10 cellular contexts compared by ENCODE assay signal in the genomic region with DNA sequence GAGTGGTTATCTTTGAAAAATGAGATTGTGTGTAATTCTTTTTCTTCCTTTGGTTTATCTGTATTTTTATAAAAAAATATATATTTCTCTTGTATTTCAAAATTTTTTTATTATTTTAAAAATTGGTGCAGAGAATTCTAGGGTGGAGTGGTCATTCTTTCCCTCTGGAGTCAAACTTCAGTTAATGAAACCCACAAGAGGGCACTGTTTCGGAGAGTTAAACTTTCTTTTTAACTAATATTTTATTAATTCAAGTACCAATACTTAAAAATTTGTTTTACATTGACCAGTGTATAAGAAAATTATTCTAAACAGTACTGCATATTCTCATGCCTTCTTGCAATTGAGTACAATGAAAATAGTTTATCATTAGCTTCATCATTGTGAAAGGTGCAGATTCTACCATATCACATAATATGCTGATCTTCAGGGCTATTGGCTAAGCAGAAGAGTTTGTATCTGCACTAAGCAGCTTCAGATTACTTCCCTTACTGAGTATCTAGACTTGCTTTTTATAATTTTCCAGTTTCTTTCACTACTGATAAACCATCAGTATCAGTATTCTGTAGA. TPM values are rescaled to one million over a fixed set of nuclear protein-coding genes. Genes with fewer than 3 reads are reported as not detected.
DNase-seq lines count a peak whose midpoint lies in the region; ATAC-seq, FAIRE-seq and TF ChIP-seq lines count a peak whose summit lies in the region.
"Had no signal": no experiment of that assay in that cellular context is flagged by ENCODE, and none has a peak within 500 bp of the region (broad histone marks: within the 10 kb centered on the region; RNA-seq: fewer than 3 reads in every experiment).

No MANE protein-coding gene starts in this region.

- TF ChIP-seq CTCF in HFFc6 (IDR thresholded peaks at IDR 0.05) (peak; percentile 83), VCaP (conservative IDR thresholded peaks at IDR 0.05) (peak; percentile 64), foreskin keratinocyte (conservative IDR thresholded peaks at IDR 0.05) (peak; percentile 62), spleen (IDR thresholded peaks at IDR 0.05 in 8 of 11, conservative IDR thresholded peaks at IDR 0.05 in 3 of 11) (peak in 6 of 11 experiments; percentile 16 to 56 (median 32))

- TF ChIP-seq POLR2A in spleen (IDR thresholded peaks at IDR 0.05), result no peak

- DNase-seq in HFFc6, result no peak
- no peak for DNase-seq in foreskin keratinocyte
- no peak for DNase-seq in spleen
- no peak for DNase-seq in activated naive CD4-positive, alpha-beta T cell treated with anti-CD3 and anti-CD28 coated beads, Interleukin-2, amount 50 U/mL, for 16 hours
- DNase-seq in urothelium cell line (ENCODE audit: low spot score), result no peak
- DNase-seq: activated T-cell treated with anti-CD3 and anti-CD28 coated beads, Interleukin-2, amount 50 U/mL, for 24 hours; NCI-H1436 had no signal

- no peak overlapping the region for H3K4me3 ChIP-seq in spleen

- H3K27ac Mint-ChIP-seq in HFFc6, result no peak overlapping the region
- H3K27ac Mint-ChIP-seq: activated T-cell treated with anti-CD3 and anti-CD28 coated beads, Interleukin-2, amount 50 U/mL, for 24 hours; T-helper 1 cell treated with Interleukin-12 subunit alpha and Interleukin-12 subunit beta and Interleukin-4 antibody, amounts not matched to agents 30 μg/mL and 1 μg/mL, for 36 hours had no signal

- ATAC-seq in foreskin keratinocyte (no peak), GM18517 (IDR thresholded peaks at IDR 0.05; ENCODE audit: unreplicated experiment) (no peak)

- H3K4me3 Mint-ChIP-seq in HFFc6, result no peak overlapping the region
- H3K4me3 Mint-ChIP-seq: activated T-cell treated with anti-CD3 and anti-CD28 coated beads, Interleukin-2, amount 50 U/mL, for 24 hours; T-helper 1 cell treated with Interleukin-12 subunit alpha and Interleukin-12 subunit beta and Interleukin-4 antibody, amounts not matched to agents 30 μg/mL and 1 μg/mL, for 36 hours had no signal

- no peaks in the 10 kb centered on the region for H3K9me3 Mint-ChIP-seq in HFFc6
- H3K9me3 Mint-ChIP-seq: activated T-cell treated with anti-CD3 and anti-CD28 coated beads, Interleukin-2, amount 50 U/mL, for 24 hours; T-helper 1 cell treated with Interleukin-12 subunit alpha and Interleukin-12 subunit beta and Interleukin-4 antibody, amounts not matched to agents 30 μg/mL and 1 μg/mL, for 36 hours had no signal

- H3K4me1 Mint-ChIP-seq in HFFc6 (ENCODE audit: low read depth), result peaks cover 49% of the 10 kb centered on the region

- no peaks in the 10 kb centered on the region for H3K36me3 Mint-ChIP-seq in HFFc6 (ENCODE audit: low read depth)

- no peak for FAIRE-seq in urothelium cell line (lab: Jason Lieb, UNC)

- intact Hi-C loops in spleen (cut with DNase I; ENCODE audit: low total_unique reads), result no loop called here

- no peaks in the 10 kb centered on the region for H3K9me3 ChIP-seq in spleen

- H3K27ac ChIP-seq in VCaP (no peak overlapping the region), foreskin keratinocyte (no peak overlapping the region), spleen (peak overlapping the region in 1 of 8 donors; percentile 82)

- peaks cover 6% of the 10 kb centered on the region for H3K27me3 Mint-ChIP-seq in HFFc6 (ENCODE audit: insufficient read depth)
- H3K27me3 Mint-ChIP-seq: activated T-cell treated with anti-CD3 and anti-CD28 coated beads, Interleukin-2, amount 50 U/mL, for 24 hours had no signal

- H3K36me3 ChIP-seq in spleen, result no peaks in the 10 kb centered on the region

- no peaks in the 10 kb centered on the region for H3K27me3 ChIP-seq in foreskin keratinocyte
- no peaks in the 10 kb centered on the region for H3K27me3 ChIP-seq in spleen (replicated peaks in 1 of 7)

- WGBS in spleen, 5 donors, result 63 to 73% (median 66%) methylated on average over 1 of the region's 1 CpG

- no peaks in the 10 kb centered on the region for H3K4me1 ChIP-seq in foreskin keratinocyte
- H3K4me1 ChIP-seq in spleen, result peaks cover 23 to 60% (median 45%) of the 10 kb centered on the region in 6 donors

RNA-seq across cellular contexts. Expression of a gene that starts 50.1 kb away (rescaled TPM):
- 10 to 100 TPM; 12.7 to 17.3 (median 15.8) TPM for total RNA-seq in HFFc6 (2021; fragmentation: NEBNext Ultra II Directional; extraction: Animal tissue kit (Norgen Biotek cat#: 25700))
- total RNA-seq in foreskin keratinocyte (21.0 and 23.8 TPM in 2 replicates), spleen (10 to 100 TPM; 21.1 to 38.0 (median 31.3) TPM)
- polyA plus RNA-seq in foreskin keratinocyte (21.8 and 23.1 TPM in 2 replicates), spleen (10 to 100 TPM in 2 of 3 donors, 1 to 10 TPM in 1; 8.8 to 23.5 (median 13.8) TPM)

Comparison
In these comparisons a context has a peak if more than half of its experiments do, and no peak if none do; other contexts are left out.
1. CTCF ChIP-seq: peak in every context shown above with its lines; median percentile 83 in HFFc6; 64 in VCaP; 62 in foreskin keratinocyte; 32 in spleen.